ENCODE assay signal across 13 cellular contexts in genomic region chr11:112656772-112657428, GRCh38.
A peak's percentile ranks its signal among the peaks of the same experiment; 100 is the strongest.
DNase-seq lines count a peak whose midpoint lies in the region; ATAC-seq lines count a peak whose summit lies in the region.
"Had no signal": no experiment of that assay in that cellular context is flagged by ENCODE, and none has a peak within 500 bp of the region (broad histone marks: within the 10 kb centered on the region; RNA-seq: fewer than 3 reads in every experiment).

No MANE protein-coding gene starts in this region.

- no peak overlapping the region for H3K4me3 Mint-ChIP-seq in activated T-cell treated with anti-CD3 and anti-CD28 coated beads, Interleukin-2, amount 50 U/mL, for 4 hours

- ATAC-seq in Right ventricle myocardium inferior = peak; percentile 36
- ATAC-seq in Right ventricle myocardium superior (ENCODE audit: poor library complexity) = peak; percentile 57
- no peak for ATAC-seq in activated T-cell treated with anti-CD3 and anti-CD28 coated beads, Interleukin-2, amount 50 U/mL, for 4 hours
- ATAC-seq: A549 had no signal

- no peaks in the 10 kb centered on the region for H3K36me3 Mint-ChIP-seq in activated T-cell treated with anti-CD3 and anti-CD28 coated beads, Interleukin-2, amount 50 U/mL, for 4 hours (ENCODE audit: insufficient read depth)

- H3K4me1 Mint-ChIP-seq in activated T-cell treated with anti-CD3 and anti-CD28 coated beads, Interleukin-2, amount 50 U/mL, for 4 hours (ENCODE audit: low read depth) = no peaks in the 10 kb centered on the region

- H3K9me3 Mint-ChIP-seq in activated T-cell treated with anti-CD3 and anti-CD28 coated beads, Interleukin-2, amount 50 U/mL, for 4 hours = no peaks in the 10 kb centered on the region

- no peaks in the 10 kb centered on the region for H3K27me3 Mint-ChIP-seq in activated T-cell treated with anti-CD3 and anti-CD28 coated beads, Interleukin-2, amount 50 U/mL, for 4 hours (ENCODE audit: low read depth)

- intact Hi-C loops in Right ventricle myocardium inferior (cut with DNase I) (loop anchor here (5.0 to 10.0 kb wide), 5 partner anchors 120 to 458 kb away; partner anchors contain the start of gene NCAM1), cardiac septum (cut with DNase I) (loop anchor here (5.0 to 10.0 kb wide), 3 partner anchors 115 to 458 kb away; no protein-coding TSS in a partner anchor), Right ventricle myocardium superior (cut with DNase I) (no loop called here)

- DNase-seq in Right ventricle myocardium inferior (ENCODE audit: missing footprints) = no peak
- DNase-seq in cardiac septum (ENCODE audit: low spot score) = no peak
- peak; percentile 69 for DNase-seq in amniotic epithelial cell (ENCODE audit: low read depth)
- no peak for DNase-seq in Right ventricle myocardium superior
- DNase-seq in ureter (ENCODE audit: low spot score) = no peak
- DNase-seq in SIG-M5 (lab: John Stamatoyannopoulos, UW) = no peak
- no peak for DNase-seq in activated T-cell treated with anti-CD3 and anti-CD28 coated beads, Interleukin-2, amount 50 U/mL, for 4 hours
- DNase-seq in NCI-H2081 treated with DMSO at 0.1 percent for 48 hours (lab: John Stamatoyannopoulos, UW) = no peak
- DNase-seq: amniotic stem cell, DND-41, MM.1S, NCI-H82 had no signal

Comparison
In these comparisons a context has a peak if more than half of its experiments do, and no peak if none do; other contexts are left out.
1. ATAC-seq: peak in Right ventricle myocardium inferior (single experiment) and Right ventricle myocardium superior (single experiment); none in activated T-cell treated with anti-CD3 and anti-CD28 coated beads, Interleukin-2, amount 50 U/mL, for 4 hours (0 of 2).